21 cellular contexts compared by ENCODE assay signal in the genomic region with DNA sequence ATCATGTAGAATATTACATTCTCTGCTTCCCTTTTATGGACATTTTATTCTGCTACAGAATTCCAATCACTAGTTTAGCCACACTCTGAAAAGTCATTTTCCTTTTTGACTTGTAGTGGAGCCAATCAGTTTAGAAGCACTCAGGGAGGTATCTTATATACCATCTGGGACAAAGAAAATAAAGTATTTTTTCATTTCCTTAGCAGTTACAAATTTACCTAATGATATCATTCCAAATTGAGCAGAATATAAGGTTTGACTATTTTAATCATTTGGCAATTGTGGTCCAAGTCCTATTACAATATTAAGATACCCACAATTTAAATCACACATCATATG.
"Had no signal": no experiment of that assay in that cellular context is flagged by ENCODE, and none has a peak within 500 bp of the region (broad histone marks: within the 10 kb centered on the region; RNA-seq: fewer than 3 reads in every experiment).

No MANE protein-coding gene starts in this region.

- H3K4me1 ChIP-seq: psoas muscle, SJCRH30 had no signal

- H3K9me3 ChIP-seq: body of pancreas, left lung, psoas muscle, right lobe of liver, SJCRH30, vagina had no signal

- DNase-seq: activated CD4-positive, alpha-beta T cell treated with anti-CD3 and anti-CD28 coated beads for 4 hours; activated CD8-positive, alpha-beta T cell treated with anti-CD3 and anti-CD28 coated beads for 36 hours; activated effector memory CD4-positive, alpha-beta T cell treated with Interleukin-2 at 50 U/mL for 16 hours; activated T-cell treated with anti-CD3 and anti-CD28 coated beads, Interleukin-2, amount 50 U/mL, for 4 hours; body of pancreas; dermis blood vessel endothelial cell; endodermal cell; erythroblast; kidney; left lung; mesenchymal stem cell; nephron progenitor cell; occipital lobe; psoas muscle; right lobe of liver; SJCRH30; stimulated activated CD4-positive, alpha-beta T cell treated with anti-CD3 and anti-CD28 coated beads, Interleukin-12 subunit alpha, Interleukin-12 subunit beta, amount 100 ng/mL, for 4 hours; SW 1271 had no signal

- H3K36me3 ChIP-seq: left lung, right lobe of liver, SJCRH30, vagina had no signal

- H3K27me3 ChIP-seq: body of pancreas, left lung, right lobe of liver, vagina had no signal

- ATAC-seq: activated CD8-positive, alpha-beta T cell treated with anti-CD3 and anti-CD28 coated beads for 36 hours; activated T-cell treated with anti-CD3 and anti-CD28 coated beads, Interleukin-2, amount 50 U/mL, for 4 hours; stimulated activated effector memory CD8-positive, alpha-beta T cell treated with anti-CD3 and anti-CD28 coated beads, Interleukin-12 subunit alpha, Interleukin-12 subunit beta, amount 100 ng/mL, for 72 hours; WTC11 had no signal

- H3K27ac ChIP-seq: psoas muscle, right lobe of liver, SJCRH30, vagina had no signal

- H3K4me3 ChIP-seq: body of pancreas, left lung, psoas muscle, right lobe of liver, SJCRH30, vagina had no signal

- FAIRE-seq: kidney had no signal
